Comparison of ENCODE assay signal across 32 cellular contexts in genomic region chr18:79817607-79817998, GRCh38. TPM values are rescaled to one million over a fixed set of nuclear protein-coding genes. Genes with fewer than 3 reads are reported as not detected.
"Had no signal": no experiment of that assay in that cellular context is flagged by ENCODE, and none has a peak within 500 bp of the region (broad histone marks: within the 10 kb centered on the region; RNA-seq: fewer than 3 reads in every experiment).

No MANE protein-coding gene starts in this region.

- H3K27ac ChIP-seq: colonic mucosa, esophagus muscularis mucosa, foreskin keratinocyte, gastroesophageal sphincter, heart right ventricle, neutrophil, parathyroid adenoma, right lobe of liver, stomach, thyroid gland, vagina had no signal

- H3K4me3 Mint-ChIP-seq: memory B cell; naive thymus-derived CD8-positive, alpha-beta T cell; nephron progenitor cell had no signal

- H3K9ac ChIP-seq: parathyroid adenoma had no signal

- ATAC-seq: foreskin keratinocyte; gastroesophageal sphincter; left lobe of liver; naive thymus-derived CD8-positive, alpha-beta T cell; right lobe of liver had no signal

- H3K4me3 ChIP-seq: colonic mucosa, esophagus muscularis mucosa, gastroesophageal sphincter, heart right ventricle, lung, right lobe of liver, stomach, thyroid gland, vagina had no signal

- H2AFZ ChIP-seq: parathyroid adenoma had no signal

- H3K36me3 ChIP-seq: colonic mucosa, esophagus muscularis mucosa, gastroesophageal sphincter, heart right ventricle, neutrophil, right lobe of liver, stomach, thyroid gland, vagina had no signal

- H3K9me3 Mint-ChIP-seq: memory B cell; naive thymus-derived CD8-positive, alpha-beta T cell; nephron progenitor cell had no signal

- H3K9me3 ChIP-seq: colonic mucosa, esophagus muscularis mucosa, gastroesophageal sphincter, heart right ventricle, neutrophil, right lobe of liver, stomach, thyroid gland, vagina had no signal

- H3K27me3 Mint-ChIP-seq: memory B cell had no signal

- DNase-seq: colonic mucosa; dermis blood vessel endothelial cell; effector memory CD4-positive, alpha-beta T cell; foreskin keratinocyte; heart right ventricle; hypothalamus; midbrain; naive thymus-derived CD8-positive, alpha-beta T cell; nephron progenitor cell; right lobe of liver; small intestine; stimulated activated CD4-positive, alpha-beta T cell treated with anti-CD3 and anti-CD28 coated beads, Interleukin-15, amount 100 ng/mL, for 24 hours; stimulated activated CD4-positive, alpha-beta T cell treated with anti-CD3 and anti-CD28 coated beads, Interleukin-2, amount 100 ng/mL, for 48 hours; stimulated activated naive CD4-positive, alpha-beta T cell; stomach; thyroid gland; trophoblast cell had no signal

- H3K4me1 ChIP-seq: colonic mucosa, esophagus muscularis mucosa, foreskin keratinocyte, gastroesophageal sphincter, parathyroid adenoma, right lobe of liver, stomach, thyroid gland, vagina had no signal

- H3K27ac Mint-ChIP-seq: memory B cell, nephron progenitor cell, progenitor cell of endocrine pancreas had no signal

- H3K36me3 Mint-ChIP-seq: memory B cell; naive thymus-derived CD8-positive, alpha-beta T cell had no signal

- H3K27me3 ChIP-seq: colonic mucosa, neutrophil, right lobe of liver, vagina had no signal

- H3K4me1 Mint-ChIP-seq: nephron progenitor cell had no signal

RNA-seq across cellular contexts. Expression of gene KCNG2, which starts 19.9 kb away (rescaled TPM):
- total RNA-seq: chondrocyte; endothelial cell of umbilical vein; epithelial cell of proximal tubule; foreskin keratinocyte; left lobe of liver; mucosa of gallbladder; naive thymus-derived CD8-positive, alpha-beta T cell; progenitor cell of endocrine pancreas; right lobe of liver; ureter; vagina had no signal
- polyA plus RNA-seq: endothelial cell of umbilical vein; foreskin keratinocyte; keratinocyte; naive thymus-derived CD8-positive, alpha-beta T cell had no signal
